Comparison of ENCODE assay signal across 31 cellular contexts in the genomic region with DNA sequence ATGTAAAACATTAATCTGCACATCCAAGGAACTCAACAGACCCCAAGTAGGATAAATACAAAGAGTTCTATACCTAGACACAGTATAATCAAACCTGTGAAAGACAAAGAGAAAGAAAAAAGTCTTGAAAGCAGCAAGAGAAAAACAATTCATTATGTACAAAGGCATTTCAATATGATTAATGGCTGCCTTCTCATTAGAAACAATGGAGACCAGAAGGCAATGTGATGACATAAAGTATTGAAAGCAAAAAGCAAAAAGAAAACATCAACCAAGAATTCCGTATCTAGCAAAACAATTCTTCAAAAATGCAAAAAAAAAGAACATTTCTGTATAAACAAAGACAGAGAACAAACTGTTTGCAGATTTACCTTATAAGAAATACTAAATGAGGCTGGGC.
"Had no signal": no experiment of that assay in that cellular context is flagged by ENCODE, and none has a peak within 500 bp of the region (broad histone marks: within the 10 kb centered on the region; RNA-seq: fewer than 3 reads in every experiment).

No MANE protein-coding gene starts in this region.

- H3K4me3 Mint-ChIP-seq: activated CD4-positive, alpha-beta memory T cell treated with anti-CD3 and anti-CD28 coated beads for 36 hours; activated CD4-positive, alpha-beta T cell treated with anti-CD3 and anti-CD28 coated beads for 36 hours; activated CD4-positive, alpha-beta T cell treated with anti-CD3 and anti-CD28 coated beads, Interleukin-2, amount 10 ng/mL, durations not matched to agents 24 days and 14 days; activated CD8-positive, alpha-beta memory T cell treated with anti-CD3 and anti-CD28 coated beads, Interleukin-2, amount 10 ng/mL, durations not matched to agents 7 days and 5 days; activated CD8-positive, alpha-beta T cell treated with anti-CD3 and anti-CD28 coated beads, Interleukin-2, amount 10 ng/mL, durations not matched to agents 7 days and 5 days; activated naive CD4-positive, alpha-beta T cell treated with anti-CD3 and anti-CD28 coated beads, Interleukin-2, amount 10 ng/mL, durations not matched to agents 7 days and 5 days; activated T-cell treated with anti-CD3 and anti-CD28 coated beads, Interleukin-2, amount 50 U/mL, for 24 hours; activated T-cell treated with anti-CD3 and anti-CD28 coated beads, Interleukin-2, amount 50 U/mL, for 72 hours; central memory CD8-positive, alpha-beta T cell; T-helper 17 cell; T-helper 2 cell treated with Interferon-gamma antibody and Interleukin-4, amounts not matched to agents 5 μg/mL and 100 μg/mL, for 36 hours had no signal

- H3K27ac ChIP-seq: ascending aorta, brain microvascular endothelial cell, epithelial cell of prostate, WERI-Rb-1 had no signal

- FAIRE-seq: bronchial epithelial cell, colon, frontal cortex had no signal

- H3K36me3 Mint-ChIP-seq: activated naive CD4-positive, alpha-beta T cell treated with anti-CD3 and anti-CD28 coated beads, Interleukin-2, amount 10 ng/mL, durations not matched to agents 7 days and 5 days had no signal

- H3K4me3 ChIP-seq: ascending aorta, esophagus squamous epithelium had no signal

- H3K27ac Mint-ChIP-seq: activated CD4-positive, alpha-beta memory T cell treated with anti-CD3 and anti-CD28 coated beads for 36 hours; activated CD4-positive, alpha-beta T cell treated with anti-CD3 and anti-CD28 coated beads for 36 hours; activated CD4-positive, alpha-beta T cell treated with anti-CD3 and anti-CD28 coated beads, Interleukin-2, amount 10 ng/mL, durations not matched to agents 24 days and 14 days; activated CD8-positive, alpha-beta memory T cell treated with anti-CD3 and anti-CD28 coated beads, Interleukin-2, amount 10 ng/mL, durations not matched to agents 7 days and 5 days; activated CD8-positive, alpha-beta T cell treated with anti-CD3 and anti-CD28 coated beads, Interleukin-2, amount 10 ng/mL, durations not matched to agents 7 days and 5 days; activated naive CD4-positive, alpha-beta T cell treated with anti-CD3 and anti-CD28 coated beads, Interleukin-2, amount 10 ng/mL, durations not matched to agents 7 days and 5 days; activated naive CD4-positive, alpha-beta T cell treated with anti-CD3 and anti-CD28 coated beads, Interleukin-2, amount 50 U/mL, for 72 hours; activated T-cell treated with anti-CD3 and anti-CD28 coated beads, Interleukin-2, amount 50 U/mL, for 24 hours; activated T-cell treated with anti-CD3 and anti-CD28 coated beads, Interleukin-2, amount 50 U/mL, for 72 hours; T-helper 17 cell; T-helper 2 cell treated with Interferon-gamma antibody and Interleukin-4, amounts not matched to agents 5 μg/mL and 100 μg/mL, for 36 hours had no signal

- H3K27me3 Mint-ChIP-seq: activated CD4-positive, alpha-beta memory T cell treated with anti-CD3 and anti-CD28 coated beads for 36 hours; activated CD4-positive, alpha-beta T cell treated with anti-CD3 and anti-CD28 coated beads for 36 hours; activated CD8-positive, alpha-beta memory T cell treated with anti-CD3 and anti-CD28 coated beads, Interleukin-2, amount 10 ng/mL, durations not matched to agents 7 days and 5 days; activated T-cell treated with anti-CD3 and anti-CD28 coated beads, Interleukin-2, amount 50 U/mL, for 24 hours; central memory CD8-positive, alpha-beta T cell; T-helper 17 cell had no signal

- H3K36me3 ChIP-seq: brain microvascular endothelial cell, esophagus squamous epithelium, WERI-Rb-1 had no signal

- ATAC-seq: activated CD4-positive, alpha-beta T cell treated with anti-CD3 and anti-CD28 coated beads for 36 hours; activated CD8-positive, alpha-beta memory T cell treated with anti-CD3 and anti-CD28 coated beads, Interleukin-2, amount 10 ng/mL, durations not matched to agents 7 days and 5 days; activated CD8-positive, alpha-beta T cell treated with anti-CD3 and anti-CD28 coated beads, Interleukin-2, amount 10 ng/mL, durations not matched to agents 7 days and 5 days; activated naive CD4-positive, alpha-beta T cell treated with anti-CD3 and anti-CD28 coated beads, Interleukin-2, amount 50 U/mL, for 72 hours; activated T-cell treated with anti-CD3 and anti-CD28 coated beads, Interleukin-2, amount 50 U/mL, for 72 hours; T-helper 17 cell had no signal

- H3K27me3 ChIP-seq: ascending aorta, brain microvascular endothelial cell, esophagus squamous epithelium had no signal

- DNase-seq: activated CD4-positive, alpha-beta memory T cell treated with anti-CD3 and anti-CD28 coated beads for 36 hours; activated CD4-positive, alpha-beta T cell treated with anti-CD3 and anti-CD28 coated beads for 36 hours; activated CD4-positive, alpha-beta T cell treated with anti-CD3 and anti-CD28 coated beads, Interleukin-2, amount 10 ng/mL, durations not matched to agents 24 days and 14 days; activated CD4-positive, CD25-positive, alpha-beta regulatory T cell; activated CD4-positive, CD25-positive, alpha-beta regulatory T cell treated with anti-CD3 and anti-CD28 coated beads, Interleukin-2, amount 50 U/mL, for 72 hours; activated CD8-positive, alpha-beta memory T cell treated with anti-CD3 and anti-CD28 coated beads, Interleukin-2, amount 10 ng/mL, durations not matched to agents 7 days and 5 days; activated CD8-positive, alpha-beta memory T cell treated with anti-CD3 and anti-CD28 coated beads, Interleukin-2, amount 50 U/mL, for 4 hours; activated CD8-positive, alpha-beta T cell treated with anti-CD3 and anti-CD28 coated beads, Interleukin-2, amount 10 ng/mL, durations not matched to agents 7 days and 5 days; activated gamma-delta T cell; activated naive CD4-positive, alpha-beta T cell; activated naive CD4-positive, alpha-beta T cell treated with anti-CD3 and anti-CD28 coated beads, Interleukin-2, amount 10 ng/mL, durations not matched to agents 7 days and 5 days; activated T-cell treated with anti-CD3 and anti-CD28 coated beads, Interleukin-2, amount 50 U/mL, for 24 hours; activated T-cell treated with anti-CD3 and anti-CD28 coated beads, Interleukin-2, amount 50 U/mL, for 72 hours; brain microvascular endothelial cell; effector CD8-positive, alpha-beta T cell; esophagus squamous epithelium; foreskin fibroblast; head of caudate nucleus; hippocampal formation; T-helper 1 cell; T-helper 17 cell; T1000; WERI-Rb-1 had no signal
